Comparison of ENCODE assay signal across 8 cellular contexts in the genomic region with DNA sequence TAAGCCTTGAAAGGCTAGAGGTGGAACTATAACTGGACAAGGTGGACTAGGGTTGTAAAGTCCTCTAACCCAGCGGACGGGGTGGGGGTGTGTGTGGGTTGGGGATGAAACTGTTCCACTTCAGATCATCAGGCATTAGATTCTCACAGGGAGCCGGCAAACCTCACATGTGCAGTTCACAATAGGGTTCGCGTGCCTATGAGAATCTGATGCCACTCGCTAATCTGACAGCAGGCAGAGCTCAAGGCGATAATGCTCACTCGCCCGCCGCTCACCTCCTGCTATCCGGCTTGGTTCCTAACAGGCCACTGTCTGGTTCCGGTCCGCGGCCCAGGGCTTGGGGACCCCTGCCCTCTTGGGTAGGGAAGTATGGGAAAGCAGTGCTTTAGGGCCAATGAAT. TPM values are rescaled to one million over a fixed set of nuclear protein-coding genes. Genes with fewer than 3 reads are reported as not detected.
DNase-seq lines count a peak whose midpoint lies in the region; ATAC-seq and TF ChIP-seq lines count a peak whose summit lies in the region.

No MANE protein-coding gene starts in this region.

- H3K9ac ChIP-seq in smooth muscle cell (ENCODE audit: low read depth): peak overlapping the region; percentile 93

- H3K79me2 ChIP-seq in smooth muscle cell (ENCODE audit: low read depth): peaks cover 20% of the 10 kb centered on the region

- no peak for TF ChIP-seq CTCF in Caco-2 (IDR thresholded peaks at IDR 0.05; ENCODE audit: insufficient read depth in 1 of 2, low read depth in 1 of 2, low read length in 1 of 2, severe bottlenecking in 1 of 2, unreplicated experiment in 1 of 2)
- TF ChIP-seq CTCF in heart right ventricle (IDR thresholded peaks at IDR 0.05): no peak
- TF ChIP-seq CTCF in smooth muscle cell (IDR thresholded peaks at IDR 0.05; ENCODE audit: borderline replicate concordance, insufficient read depth, poor library complexity, severe bottlenecking): no peak
- no peak for TF ChIP-seq CTCF in GM13977 (IDR thresholded peaks at IDR 0.05; ENCODE audit: extremely low read depth, insufficient read depth, missing control alignments)

- POLR2A ChIA-PET in Caco-2 (lab: Charles Lee): no interaction called here

- BruUV-seq in Caco-2 (replicated peaks; lab: Mats Ljungman, UMichigan): no TSS peak

- intact Hi-C loops in Caco-2 (cut with micrococcal nuclease; ENCODE audit: unreplicated experiment) (loop anchor here (5.0 kb wide), 1 partner anchor 340 kb away; no protein-coding TSS in a partner anchor), heart right ventricle (cut with DNase I) (loop anchor here in 1 of 10 donors (5.0 kb wide), 1 partner anchor 40 kb away; a partner anchor contains a TSS)

- DNase-seq in Caco-2: peak in 1 of 2 experiments; percentile 10
- DNase-seq in Kasumi-1 (lab: John Stamatoyannopoulos, UW): peak; percentile 61 to 73
- DNase-seq in activated T-cell treated with anti-CD3 and anti-CD28 coated beads, Interleukin-2, amount 50 U/mL, for 1 hour: peak; percentile 22
- no peak for DNase-seq in heart right ventricle
- no peak for DNase-seq in smooth muscle cell (lab: John Stamatoyannopoulos, UW; ENCODE audit: unreplicated experiment)
- DNase-seq in NCI-H1436 treated with DMSO at 0.1 percent for 48 hours (lab: John Stamatoyannopoulos, UW): no peak
- DNase-seq in GM13977 (ENCODE audit: low spot score): no peak

- H3K36me3 ChIP-seq in Caco-2 (ENCODE audit: control insufficient read depth, insufficient read depth, low read length) (no peaks in the 10 kb centered on the region; the same call in 1 of the 2 replicates), heart right ventricle (peaks cover 0 to 61% (median 7%) of the 10 kb centered on the region in 9 donors), smooth muscle cell (ENCODE audit: low read depth) (peaks cover 27% of the 10 kb centered on the region)

- peak overlapping the region; percentile 85 for H3K4me2 ChIP-seq in smooth muscle cell

- H3K4me3 ChIP-seq in Caco-2 (ENCODE audit: low read depth, low read length): peak overlapping the region; percentile 71
- peak overlapping the region; percentile 46 to 97 (median 86) for H3K4me3 ChIP-seq in heart right ventricle
- peak overlapping the region; percentile 91 for H3K4me3 ChIP-seq in smooth muscle cell

- H3K36me3 Mint-ChIP-seq in Caco-2 (ENCODE audit: insufficient read depth, unreplicated experiment): peaks cover 61% of the 10 kb centered on the region

- H3K27me3 Mint-ChIP-seq in Caco-2 (ENCODE audit: insufficient read depth, unreplicated experiment): no peaks in the 10 kb centered on the region

- 60 to 75% methylated on average over 14 of the region's 14 CpGs for WGBS in heart right ventricle, 2 donors
- 84% methylated on average over 14 of the region's 14 CpGs for WGBS in smooth muscle cell (ENCODE audit: low lambda C conversion rate)

- in situ Hi-C loops in GM13977 (cut with MboI; ENCODE audit: low pct_unique_long_range_greater_than_20kb, low sequenced_read_pairs, unreplicated experiment): no loop called here

- no peaks in the 10 kb centered on the region for H3K27me3 ChIP-seq in Caco-2 (replicated peaks; ENCODE audit: control insufficient read depth, insufficient read depth, low read length)
- no peaks in the 10 kb centered on the region for H3K27me3 ChIP-seq in heart right ventricle
- H3K27me3 ChIP-seq in smooth muscle cell (ENCODE audit: low read depth): no peaks in the 10 kb centered on the region

- no peaks in the 10 kb centered on the region for H4K20me1 ChIP-seq in smooth muscle cell (ENCODE audit: low read depth)

- H3K27ac ChIP-seq in heart right ventricle (peak overlapping the region; percentile 52 to 93 (median 86)), smooth muscle cell (ENCODE audit: low read depth) (peak overlapping the region; percentile 62)

- peak overlapping the region; percentile 76 for H3K4me3 Mint-ChIP-seq in Caco-2 (ENCODE audit: unreplicated experiment)

- peaks cover 6% of the 10 kb centered on the region for H3F3A ChIP-seq in smooth muscle cell (ENCODE audit: low read depth)

- H3K9me3 Mint-ChIP-seq in Caco-2 (ENCODE audit: unreplicated experiment): no peaks in the 10 kb centered on the region

- no peak for ATAC-seq in heart right ventricle
- ATAC-seq in HG02798 (IDR thresholded peaks at IDR 0.05; ENCODE audit: poor library complexity, unreplicated experiment): no peak

- H3K4me1 ChIP-seq in Caco-2: peaks cover 24% of the 10 kb centered on the region
- peaks cover 6 to 59% (median 34%) of the 10 kb centered on the region in 9 donors for H3K4me1 ChIP-seq in heart right ventricle
- peaks cover 18% of the 10 kb centered on the region for H3K4me1 ChIP-seq in smooth muscle cell (ENCODE audit: low read depth)

- CTCF ChIA-PET in Caco-2 (lab: Charles Lee): interaction anchor here (0.6 kb wide), 1 partner anchor 146 kb away, joined by 3 read pairs; no protein-coding TSS in a partner anchor

- peak overlapping the region; percentile 83 for H3K27ac Mint-ChIP-seq in Caco-2 (ENCODE audit: unreplicated experiment)

- H3K9me3 ChIP-seq in Caco-2 (no peaks in the 10 kb centered on the region), heart right ventricle (no peaks in the 10 kb centered on the region), smooth muscle cell (replicated peaks; ENCODE audit: low read depth) (no peaks in the 10 kb centered on the region)

- H2AFZ ChIP-seq in smooth muscle cell (ENCODE audit: low read depth): peak overlapping the region; percentile 97

- H3K4me1 Mint-ChIP-seq in Caco-2 (ENCODE audit: low read depth, unreplicated experiment): peaks cover 35% of the 10 kb centered on the region

RNA-seq across cellular contexts. Expression of a gene that starts 1.0 kb away (rescaled TPM):
- 54.4 and 59.0 TPM in 2 replicates for total RNA-seq in Caco-2 (2022)
- 10 to 100 TPM in 2 of 10 donors, 1 to 10 TPM in 8; 4.4 to 13.3 (median 7.5) TPM for total RNA-seq in heart right ventricle
- 1 to 10 TPM; 2.1 to 6.3 TPM for polyA plus RNA-seq in heart right ventricle
- total RNA-seq in smooth muscle cell: 21.0 and 21.6 TPM in 2 replicates
- polyA plus RNA-seq in smooth muscle cell: 22.1 and 32.2 TPM in 2 replicates

RNA-seq across cellular contexts. Expression of a gene that starts 42.6 kb away (rescaled TPM):
- total RNA-seq in Caco-2 (2022) (28.2 and 28.6 TPM in 2 replicates), heart right ventricle (10 to 100 TPM in 6 of 10 donors, 1 to 10 TPM in 4; 7.7 to 13.7 (median 10.1) TPM), smooth muscle cell (22.0 and 27.7 TPM in 2 replicates)
- polyA plus RNA-seq in heart right ventricle (1 to 10 TPM; 7.3 to 7.7 TPM), smooth muscle cell (10.9 and 11.5 TPM in 2 replicates)

Comparison
In these comparisons a context has a peak if more than half of its experiments do, and no peak if none do; other contexts are left out.
1. DNase-seq: peak in Kasumi-1 (2 of 2) and activated T-cell treated with anti-CD3 and anti-CD28 coated beads, Interleukin-2, amount 50 U/mL, for 1 hour (single experiment); none in heart right ventricle (0 of 2), smooth muscle cell (single experiment), NCI-H1436 treated with DMSO at 0.1 percent for 48 hours (single experiment) and GM13977 (single experiment).
2. Peak in every context shown above with its lines, with median percentiles within 50 percentile points of each other: H3K4me3 ChIP-seq.